In genomic region chr13:30963794-30964193, GRCh38 we compare ENCODE assay signal across 13 cellular contexts. TPM values are rescaled to one million over a fixed set of nuclear protein-coding genes. Genes with fewer than 3 reads are reported as not detected.
DNase-seq lines count a peak whose midpoint lies in the region; ATAC-seq, FAIRE-seq and TF ChIP-seq lines count a peak whose summit lies in the region.
"Had no signal": no experiment of that assay in that cellular context is flagged by ENCODE, and none has a peak within 500 bp of the region (broad histone marks: within the 10 kb centered on the region; RNA-seq: fewer than 3 reads in every experiment).

No MANE protein-coding gene starts in this region.

- H3K4me2 ChIP-seq in keratinocyte (ENCODE audit: control insufficient read depth, extremely low read depth, insufficient read depth, low read depth, low read length), result peak overlapping the region; percentile 17

- DNase-seq in NCI-H2029 (lab: John Stamatoyannopoulos, UW), result peak; percentile 16
- DNase-seq in NCI-H2029 treated with DMSO at 0.1 percent for 48 hours (lab: John Stamatoyannopoulos, UW), result no peak
- DNase-seq in adrenal gland, result peak in 5 of 7 donors; percentile 27 to 54 (median 45)
- no peak for DNase-seq in keratinocyte (ENCODE audit: low read depth, low spot score)
- DNase-seq in small intestine, result peak; percentile 10
- DNase-seq in DMS153 (lab: John Stamatoyannopoulos, UW), result no peak
- no peak for DNase-seq in DMS153 treated with DMSO at 0.1 percent for 48 hours (lab: John Stamatoyannopoulos, UW; ENCODE audit: unreplicated experiment)
- DNase-seq: anterior cingulate cortex; DMS79 treated with DMSO at 0.1 percent for 48 hours; effector memory CD8-positive, alpha-beta T cell; naive thymus-derived CD8-positive, alpha-beta T cell had no signal

- no peak for ATAC-seq in HG03521 (IDR thresholded peaks at IDR 0.05; ENCODE audit: unreplicated experiment)
- ATAC-seq: effector memory CD8-positive, alpha-beta T cell; naive thymus-derived CD8-positive, alpha-beta T cell had no signal

- H3K27me3 ChIP-seq in adrenal gland, result no peaks in the 10 kb centered on the region
- peaks cover 4% of the 10 kb centered on the region for H3K27me3 ChIP-seq in keratinocyte (ENCODE audit: control insufficient read depth, extremely low read depth, insufficient read depth, low read length)
- peaks cover 0 to 2% of the 10 kb centered on the region in 2 donors for H3K27me3 ChIP-seq in small intestine (ENCODE audit: control insufficient read depth in 2 of 2, insufficient read depth in 2 of 2, low read length in 2 of 2)

- H4K20me1 ChIP-seq in keratinocyte (ENCODE audit: control insufficient read depth, extremely low read depth, insufficient read depth, low read length), result no peaks in the 10 kb centered on the region

- H3K4me3 ChIP-seq in adrenal gland, result no peak overlapping the region
- H3K4me3 ChIP-seq in keratinocyte (ENCODE audit: control insufficient read depth in 2 of 3, extremely low read depth in 1 of 3, insufficient read depth in 2 of 3, low read depth in 1 of 3, low read length in 3 of 3), result no peak overlapping the region
- no peak overlapping the region for H3K4me3 ChIP-seq in small intestine (ENCODE audit: low read depth in 1 of 2, low read length in 2 of 2)

- dilution Hi-C loops in keratinocyte (cut with MboI; ENCODE audit: extremely low pct_ligation_motif_present, low sequenced_read_pairs), result no loop called here

- no peaks in the 10 kb centered on the region for H3K9me1 ChIP-seq in keratinocyte (ENCODE audit: control insufficient read depth, extremely low read depth, insufficient read depth, low read length)

- H3K36me3 ChIP-seq in adrenal gland (replicated peaks in 1 of 2) (no peaks in the 10 kb centered on the region), keratinocyte (ENCODE audit: control insufficient read depth in 2 of 2, extremely low read depth in 1 of 2, insufficient read depth in 2 of 2, low read length in 2 of 2) (no peaks in the 10 kb centered on the region), small intestine (ENCODE audit: control insufficient read depth in 2 of 2, insufficient read depth in 2 of 2, low read length in 2 of 2) (no peaks in the 10 kb centered on the region)

- TF ChIP-seq CTCF in adrenal gland (IDR thresholded peaks at IDR 0.05), result no peak
- no peak for TF ChIP-seq CTCF in keratinocyte (optimal IDR thresholded peaks at IDR 0.05 in 1 of 3, IDR thresholded peaks at IDR 0.05 in 1 of 3, conservative IDR thresholded peaks at IDR 0.05 in 1 of 3; ENCODE audit: extremely low read depth in 1 of 3, insufficient read depth in 2 of 3, low read length in 3 of 3)

- H3K4me1 ChIP-seq in adrenal gland (replicated peaks in 1 of 2) (no peaks in the 10 kb centered on the region), keratinocyte (ENCODE audit: control insufficient read depth, extremely low read depth, insufficient read depth, low read length) (peaks cover 5% of the 10 kb centered on the region), small intestine (ENCODE audit: control insufficient read depth in 2 of 2, insufficient read depth in 1 of 2, low read depth in 1 of 2, low read length in 1 of 2) (no peaks in the 10 kb centered on the region)

- H3K9me3 ChIP-seq in adrenal gland (replicated peaks in 1 of 3) (no peaks in the 10 kb centered on the region), keratinocyte (ENCODE audit: control insufficient read depth, low read depth, low read length) (no peaks in the 10 kb centered on the region), small intestine (ENCODE audit: control insufficient read depth, low read depth) (no peaks in the 10 kb centered on the region)

- no peak overlapping the region for H3K9ac ChIP-seq in keratinocyte (ENCODE audit: control insufficient read depth, extremely low read depth, insufficient read depth, low read length)

- 32 to 44% (median 39%) methylated on average over 6 of the region's 6 CpGs for WGBS in adrenal gland, 4 donors
- WGBS in small intestine, 3 donors, result 17 to 30% (median 26%) methylated on average over 6 of the region's 6 CpGs

- intact Hi-C loops in adrenal gland (cut with DNase I), result no loop called here

- no peak for TF ChIP-seq POLR2A in adrenal gland (IDR thresholded peaks at IDR 0.05)

- FAIRE-seq in keratinocyte (lab: Jason Lieb, UNC) (peak; percentile 57), small intestine (lab: Jason Lieb, UNC) (no peak)

- H3K27ac ChIP-seq in adrenal gland, result no peak overlapping the region
- no peak overlapping the region for H3K27ac ChIP-seq in keratinocyte (ENCODE audit: control insufficient read depth, insufficient read depth, low read length)
- no peak overlapping the region for H3K27ac ChIP-seq in small intestine (ENCODE audit: low read depth in 1 of 2, low read length in 1 of 2)

- H3K79me2 ChIP-seq in keratinocyte (ENCODE audit: control insufficient read depth, insufficient read depth, low read length), result no peaks in the 10 kb centered on the region

- no peak overlapping the region for H2AFZ ChIP-seq in keratinocyte (ENCODE audit: control insufficient read depth, low read length)

RNA-seq across cellular contexts. Expression of gene TEX26, which starts 31.3 kb away (rescaled TPM):
- under 1 TPM in 1 of 8 donors, not detected in 7; 0.70 TPM for total RNA-seq in adrenal gland
- 1 to 10 TPM in 1 of 3 donors, under 1 TPM in 2; 0.10 to 1.1 (median 0.32) TPM for polyA plus RNA-seq in adrenal gland
- not detected in 3 replicates for polyA plus RNA-seq in keratinocyte
- 3.5 TPM for polyA plus RNA-seq in keratinocyte (2011; ENCODE audit: low read depth)
- not detected in 2 replicates for polyA plus RNA-seq in keratinocyte (2011; cell fraction: cytosol; rRNA removed)
- not detected in 2 replicates for polyA plus RNA-seq in keratinocyte (2011; cell fraction: nucleus; rRNA removed)
- 0.83 TPM in 1 of 2 replicates, not detected in the other for polyA plus RNA-seq in keratinocyte (2012; ENCODE audit: low replicate concordance)
- polyA minus RNA-seq in keratinocyte, result not detected in 3 replicates
- polyA minus RNA-seq in keratinocyte (2011; cell fraction: cytosol; rRNA and poly(A)+ RNA removed), result not detected
- not detected in 2 replicates for polyA minus RNA-seq in keratinocyte (2011; cell fraction: nucleus; rRNA and poly(A)+ RNA removed)
- polyA plus RNA-seq in small intestine, result not detected
- total RNA-seq: A172; naive thymus-derived CD8-positive, alpha-beta T cell had no signal
- polyA plus RNA-seq: naive thymus-derived CD8-positive, alpha-beta T cell had no signal

RNA-seq across cellular contexts. Expression of gene MEDAG, which starts 57.7 kb away (rescaled TPM):
- 1 to 10 TPM; 2.2 to 4.0 (median 3.2) TPM for total RNA-seq in adrenal gland
- polyA plus RNA-seq in adrenal gland, result 10 to 100 TPM in 1 of 3 donors, 1 to 10 TPM in 2; 2.2 to 19.8 (median 4.9) TPM
- polyA plus RNA-seq in keratinocyte, result 0.02 to 0.03 TPM in 2 of 3 replicates, not detected in the other
- not detected for polyA plus RNA-seq in keratinocyte (2011; ENCODE audit: low read depth)
- not detected in 2 replicates for polyA plus RNA-seq in keratinocyte (2011; cell fraction: cytosol; rRNA removed)
- not detected in 2 replicates for polyA plus RNA-seq in keratinocyte (2011; cell fraction: nucleus; rRNA removed)
- polyA plus RNA-seq in keratinocyte (2012; ENCODE audit: low replicate concordance), result not detected in 2 replicates
- not detected in 3 replicates for polyA minus RNA-seq in keratinocyte
- not detected for polyA minus RNA-seq in keratinocyte (2011; cell fraction: cytosol; rRNA and poly(A)+ RNA removed)
- not detected in 2 replicates for polyA minus RNA-seq in keratinocyte (2011; cell fraction: nucleus; rRNA and poly(A)+ RNA removed)
- polyA plus RNA-seq in small intestine, result 10 to 100 TPM in 1 of 3 donors, 1 to 10 TPM in 1, under 1 TPM in 1; 0.67 to 21.4 (median 2.4) TPM
- total RNA-seq: A172; naive thymus-derived CD8-positive, alpha-beta T cell had no signal
- polyA plus RNA-seq: naive thymus-derived CD8-positive, alpha-beta T cell had no signal

Comparison
In these comparisons a context has a peak if more than half of its experiments do, and no peak if none do; other contexts are left out.
1. DNase-seq: peak in NCI-H2029 (single experiment), adrenal gland (5 of 7) and small intestine (single experiment); none in NCI-H2029 treated with DMSO at 0.1 percent for 48 hours (single experiment), keratinocyte (single experiment), DMS153 (single experiment) and DMS153 treated with DMSO at 0.1 percent for 48 hours (single experiment).